Comparison of ENCODE assay signal across 13 cellular contexts in genomic region chr13:113547248-113547971, GRCh38. TPM values are rescaled to one million over a fixed set of nuclear protein-coding genes. Genes with fewer than 3 reads are reported as not detected.
DNase-seq lines count a peak whose midpoint lies in the region; ATAC-seq and TF ChIP-seq lines count a peak whose summit lies in the region.
"Had no signal": no experiment of that assay in that cellular context is flagged by ENCODE, and none has a peak within 500 bp of the region (broad histone marks: within the 10 kb centered on the region; RNA-seq: fewer than 3 reads in every experiment).

No MANE protein-coding gene starts in this region.

- H3K4me3 ChIP-seq in body of pancreas (no peak overlapping the region), heart right ventricle (peak overlapping the region in 2 of 10 donors; percentile 33 to 36), gastrocnemius medialis (no peak overlapping the region)

- H3K4me1 ChIP-seq in body of pancreas (peaks cover 6% of the 10 kb centered on the region), heart right ventricle (peaks cover 20 to 46% (median 35%) of the 10 kb centered on the region in 9 donors), gastrocnemius medialis (peaks cover 0 to 13% of the 10 kb centered on the region in 2 donors)

- no peak for TF ChIP-seq CTCF in body of pancreas (IDR thresholded peaks at IDR 0.05)
- no peak for TF ChIP-seq CTCF in heart right ventricle (IDR thresholded peaks at IDR 0.05)
- TF ChIP-seq CTCF in gastrocnemius medialis (IDR thresholded peaks at IDR 0.05 in 4 of 5, conservative IDR thresholded peaks at IDR 0.05 in 1 of 5) = no peak

- H3K27ac ChIP-seq in body of pancreas (no peak overlapping the region), heart right ventricle (peak overlapping the region; percentile 18 to 83 (median 60)), gastrocnemius medialis (peak overlapping the region; percentile 16 to 54 (median 40))

- WGBS in body of pancreas, 2 donors = 89 to 92% methylated on average over 15 to 25 of the region's 27 CpGs
- WGBS in heart right ventricle, 2 donors = 69 to 70% methylated on average over 27 of the region's 27 CpGs

- TF ChIP-seq POLR2A in body of pancreas (IDR thresholded peaks at IDR 0.05) (no peak), gastrocnemius medialis (IDR thresholded peaks at IDR 0.05) (no peak), GM18505 (IDR thresholded peaks at IDR 0.05; ENCODE audit: borderline replicate concordance, extremely low read depth, insufficient read depth, insufficient read length) (no peak)

- peak; percentile 15 for DNase-seq in GM04503 (ENCODE audit: low read depth)
- peak in 1 of 4 donors; percentile 8 for DNase-seq in body of pancreas
- DNase-seq in heart right ventricle = peak in 1 of 2 donors; percentile 55
- peak in 1 of 2 donors; percentile 29 for DNase-seq in gastrocnemius medialis
- DNase-seq in activated T-cell treated with anti-CD3 and anti-CD28 coated beads, Interleukin-2, amount 50 U/mL, for 1 hour = no peak
- DNase-seq in activated naive CD4-positive, alpha-beta T cell treated with Interleukin-2 at 50 U/mL for 16 hours = no peak
- DNase-seq: activated CD8-positive, alpha-beta T cell treated with anti-CD3 and anti-CD28 coated beads for 36 hours; CD8-positive, alpha-beta T cell; Kasumi-1; NCI-H526 treated with DMSO at 0.1 percent for 48 hours had no signal

- ATAC-seq in body of pancreas = peak; percentile 13
- peak; percentile 51 to 77 (median 69) for ATAC-seq in heart right ventricle
- peak; percentile 57 to 58 for ATAC-seq in gastrocnemius medialis
- ATAC-seq in GM18870 (IDR thresholded peaks at IDR 0.05; ENCODE audit: unreplicated experiment) = no peak
- ATAC-seq in GM18505 (IDR thresholded peaks at IDR 0.05; ENCODE audit: unreplicated experiment) = no peak
- ATAC-seq: activated CD8-positive, alpha-beta T cell treated with anti-CD3 and anti-CD28 coated beads for 36 hours; CD8-positive, alpha-beta T cell; naive thymus-derived CD8-positive, alpha-beta T cell had no signal

- H3K9me3 ChIP-seq in body of pancreas = no peaks in the 10 kb centered on the region
- H3K9me3 ChIP-seq in heart right ventricle = no peaks in the 10 kb centered on the region
- no peaks in the 10 kb centered on the region for H3K9me3 ChIP-seq in gastrocnemius medialis

- in situ Hi-C loops in gastrocnemius medialis (cut with MboI; ENCODE audit: low sequenced_read_pairs in 4 of 4) = no loop called here

- H3K27me3 ChIP-seq in body of pancreas = no peaks in the 10 kb centered on the region
- no peaks in the 10 kb centered on the region for H3K27me3 ChIP-seq in heart right ventricle
- no peaks in the 10 kb centered on the region for H3K27me3 ChIP-seq in gastrocnemius medialis

- intact Hi-C loops in body of pancreas (cut with DNase I) = no loop called here
- intact Hi-C loops in heart right ventricle (cut with DNase I) = loop anchor here in 2 of 10 donors (5.0 kb wide), 2 partner anchors 40 to 55 kb away; partner anchors contain the start of gene DCUN1D2 (in 1 of the 2)
- intact Hi-C loops in gastrocnemius medialis (cut with DNase I; ENCODE audit: low total_unique reads) = no loop called here

- H3K36me3 ChIP-seq in body of pancreas (replicated peaks in 1 of 2; ENCODE audit: insufficient read depth in 1 of 2, low read depth in 2 of 2) (peaks cover 0 to 2% of the 10 kb centered on the region in 2 donors), heart right ventricle (peaks cover 0 to 78% (median 6%) of the 10 kb centered on the region in 9 donors), gastrocnemius medialis (peaks cover 0 to 9% of the 10 kb centered on the region in 2 donors)

RNA-seq across cellular contexts. Expression of gene TFDP1, which starts 37.1 kb away (rescaled TPM):
- 10 to 100 TPM; 16.5 to 22.8 TPM for total RNA-seq in body of pancreas
- total RNA-seq in heart right ventricle = 10 to 100 TPM; 30.9 to 51.4 (median 38.3) TPM
- polyA plus RNA-seq in heart right ventricle = 10 to 100 TPM; 16.4 to 23.0 TPM
- 10 to 100 TPM; 14.9 to 35.4 (median 29.1) TPM for total RNA-seq in gastrocnemius medialis

RNA-seq across cellular contexts. Expression of gene DCUN1D2, which starts 56.9 kb away (rescaled TPM):
- total RNA-seq in body of pancreas = 10 to 100 TPM; 12.2 to 14.5 TPM
- 100 to 1,000 TPM in 9 of 10 donors, 10 to 100 TPM in 1; 97.7 to 307 (median 225) TPM for total RNA-seq in heart right ventricle
- polyA plus RNA-seq in heart right ventricle = 10 to 100 TPM; 40.9 to 73.3 TPM
- total RNA-seq in gastrocnemius medialis = 10 to 100 TPM; 45.1 to 63.6 (median 56.0) TPM

Comparison
In these comparisons a context has a peak if more than half of its experiments do, and no peak if none do; other contexts are left out.
1. ATAC-seq: peak in body of pancreas (single experiment), heart right ventricle (8 of 8) and gastrocnemius medialis (2 of 2); none in GM18870 (single experiment) and GM18505 (single experiment).
2. H3K27ac ChIP-seq: peak in heart right ventricle (10 of 10) and gastrocnemius medialis (4 of 4); none in body of pancreas (0 of 4).